In the genomic region with DNA sequence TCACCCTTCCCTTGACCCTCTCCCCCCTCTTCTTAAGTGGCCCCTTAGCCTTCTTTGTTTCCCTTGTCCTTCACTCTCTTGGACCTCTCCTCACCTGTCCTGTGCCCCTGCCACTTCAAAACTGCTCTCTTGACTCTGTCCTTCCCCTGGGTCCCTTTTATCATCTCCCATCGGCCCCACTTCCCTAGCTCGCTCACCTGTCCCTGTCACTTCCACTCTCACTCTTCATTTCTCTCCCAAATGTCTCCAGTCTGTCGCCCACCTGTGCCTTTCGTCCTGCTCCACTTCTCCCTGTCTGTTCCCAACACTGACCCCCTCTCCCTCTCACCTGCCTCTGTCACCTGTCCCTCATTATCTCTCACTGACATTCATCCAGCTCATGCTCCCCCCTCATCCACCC, we compare ENCODE assay signal across 1 cellular context.
TF ChIP-seq lines count a peak whose summit lies in the region.

No MANE protein-coding gene starts in this region.

TF ChIP-seq in WTC11, 78 proteins besides CTCF, POLR2A, EP300 and RAD21 (continued from another document):
- TF ChIP-seq FOXK1 (CRISPR knock-in tag; IDR thresholded peaks at IDR 0.05) = no peak
- no peak for TF ChIP-seq ZBTB21 (CRISPR knock-in tag; IDR thresholded peaks at IDR 0.05; ENCODE audit: borderline replicate concordance)
- TF ChIP-seq, protein P1, sequence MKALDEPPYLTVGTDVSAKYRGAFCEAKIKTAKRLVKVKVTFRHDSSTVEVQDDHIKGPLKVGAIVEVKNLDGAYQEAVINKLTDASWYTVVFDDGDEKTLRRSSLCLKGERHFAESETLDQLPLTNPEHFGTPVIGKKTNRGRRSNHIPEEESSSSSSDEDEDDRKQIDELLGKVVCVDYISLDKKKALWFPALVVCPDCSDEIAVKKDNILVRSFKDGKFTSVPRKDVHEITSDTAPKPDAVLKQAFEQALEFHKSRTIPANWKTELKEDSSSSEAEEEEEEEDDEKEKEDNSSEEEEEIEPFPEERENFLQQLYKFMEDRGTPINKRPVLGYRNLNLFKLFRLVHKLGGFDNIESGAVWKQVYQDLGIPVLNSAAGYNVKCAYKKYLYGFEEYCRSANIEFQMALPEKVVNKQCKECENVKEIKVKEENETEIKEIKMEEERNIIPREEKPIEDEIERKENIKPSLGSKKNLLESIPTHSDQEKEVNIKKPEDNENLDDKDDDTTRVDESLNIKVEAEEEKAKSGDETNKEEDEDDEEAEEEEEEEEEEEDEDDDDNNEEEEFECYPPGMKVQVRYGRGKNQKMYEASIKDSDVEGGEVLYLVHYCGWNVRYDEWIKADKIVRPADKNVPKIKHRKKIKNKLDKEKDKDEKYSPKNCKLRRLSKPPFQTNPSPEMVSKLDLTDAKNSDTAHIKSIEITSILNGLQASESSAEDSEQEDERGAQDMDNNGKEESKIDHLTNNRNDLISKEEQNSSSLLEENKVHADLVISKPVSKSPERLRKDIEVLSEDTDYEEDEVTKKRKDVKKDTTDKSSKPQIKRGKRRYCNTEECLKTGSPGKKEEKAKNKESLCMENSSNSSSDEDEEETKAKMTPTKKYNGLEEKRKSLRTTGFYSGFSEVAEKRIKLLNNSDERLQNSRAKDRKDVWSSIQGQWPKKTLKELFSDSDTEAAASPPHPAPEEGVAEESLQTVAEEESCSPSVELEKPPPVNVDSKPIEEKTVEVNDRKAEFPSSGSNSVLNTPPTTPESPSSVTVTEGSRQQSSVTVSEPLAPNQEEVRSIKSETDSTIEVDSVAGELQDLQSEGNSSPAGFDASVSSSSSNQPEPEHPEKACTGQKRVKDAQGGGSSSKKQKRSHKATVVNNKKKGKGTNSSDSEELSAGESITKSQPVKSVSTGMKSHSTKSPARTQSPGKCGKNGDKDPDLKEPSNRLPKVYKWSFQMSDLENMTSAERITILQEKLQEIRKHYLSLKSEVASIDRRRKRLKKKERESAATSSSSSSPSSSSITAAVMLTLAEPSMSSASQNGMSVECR (CRISPR knock-in tag; IDR thresholded peaks at IDR 0.05; ENCODE audit: borderline replicate concordance) = no peak
- TF ChIP-seq E2F5 (CRISPR knock-in tag; IDR thresholded peaks at IDR 0.05) = no peak
- TF ChIP-seq SOX15 (CRISPR knock-in tag; IDR thresholded peaks at IDR 0.05) = no peak
- TF ChIP-seq HMGA2 (CRISPR knock-in tag; IDR thresholded peaks at IDR 0.05) = no peak
- no peak for TF ChIP-seq ZNF281 (CRISPR knock-in tag; IDR thresholded peaks at IDR 0.05)
